ENCODE assay signal across 39 cellular contexts in the genomic region with DNA sequence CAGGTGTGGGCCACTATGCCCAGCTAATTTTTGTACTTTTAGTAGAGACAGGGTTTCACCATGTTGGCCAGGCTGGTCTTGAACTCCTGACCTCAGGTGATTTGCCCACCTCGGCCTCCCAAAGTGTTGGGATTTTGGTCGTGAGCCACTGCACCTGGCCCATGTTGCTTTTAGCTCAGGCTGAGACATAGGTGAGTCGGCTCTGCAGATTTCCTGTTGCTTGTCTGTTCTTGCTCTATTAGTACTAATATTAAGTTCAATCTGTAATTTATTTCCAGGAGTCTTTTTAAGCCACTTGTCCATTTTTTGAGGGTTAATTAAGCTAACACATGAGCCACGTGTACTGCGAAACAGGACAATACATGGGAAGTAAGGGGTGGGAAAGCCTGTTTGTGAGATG. TPM values are rescaled to one million over a fixed set of nuclear protein-coding genes. Genes with fewer than 3 reads are reported as not detected.
"Had no signal": no experiment of that assay in that cellular context is flagged by ENCODE, and none has a peak within 500 bp of the region (broad histone marks: within the 10 kb centered on the region; RNA-seq: fewer than 3 reads in every experiment).

No MANE protein-coding gene starts in this region.

- H3K27ac Mint-ChIP-seq: activated CD4-positive, alpha-beta memory T cell treated with anti-CD3 and anti-CD28 coated beads, Interleukin-2, amount 10 ng/mL, durations not matched to agents 7 days and 5 days; activated CD4-positive, alpha-beta T cell treated with anti-CD3 and anti-CD28 coated beads for 36 hours; activated CD4-positive, alpha-beta T cell treated with anti-CD3 and anti-CD28 coated beads, Interleukin-2, amount 10 ng/mL, durations not matched to agents 7 days and 5 days; activated CD8-positive, alpha-beta memory T cell treated with anti-CD3 and anti-CD28 coated beads, Interleukin-2, amount 10 ng/mL, durations not matched to agents 7 days and 5 days; activated CD8-positive, alpha-beta T cell treated with anti-CD3 and anti-CD28 coated beads, Interleukin-2, amount 10 ng/mL, durations not matched to agents 7 days and 5 days; activated naive CD4-positive, alpha-beta T cell treated with anti-CD3 and anti-CD28 coated beads, Interleukin-2, amount 10 ng/mL, durations not matched to agents 7 days and 5 days; activated naive CD4-positive, alpha-beta T cell treated with anti-CD3 and anti-CD28 coated beads, Interleukin-2, amount 50 U/mL, for 24 hours; activated naive CD8-positive, alpha-beta T cell; activated naive CD8-positive, alpha-beta T cell treated with anti-CD3 and anti-CD28 coated beads, Interleukin-2, amount 10 ng/mL, durations not matched to agents 7 days and 5 days; activated naive CD8-positive, alpha-beta T cell treated with anti-CD3 and anti-CD28 coated beads, Interleukin-2, amount 50 U/mL, for 24 hours; activated T-cell treated with anti-CD3 and anti-CD28 coated beads, Interleukin-2, amount 50 U/mL, for 24 hours; activated T-helper 17 cell treated with anti-CD3 and anti-CD28 coated beads, Interleukin-2, amount 50 U/mL, for 72 hours; brain; T-helper 1 cell treated with Interleukin-12 subunit alpha and Interleukin-12 subunit beta and Interleukin-4 antibody, amounts not matched to agents 30 μg/mL and 1 μg/mL, for 36 hours; T-helper 2 cell treated with Interferon-gamma antibody and Interleukin-4, amounts not matched to agents 5 μg/mL and 100 μg/mL, for 36 hours; WTC11 had no signal

- H3K9me3 Mint-ChIP-seq: activated naive CD8-positive, alpha-beta T cell treated with anti-CD3 and anti-CD28 coated beads, Interleukin-2, amount 10 ng/mL, durations not matched to agents 7 days and 5 days; T-helper 1 cell treated with Interleukin-12 subunit alpha and Interleukin-12 subunit beta and Interleukin-4 antibody, amounts not matched to agents 30 μg/mL and 1 μg/mL, for 36 hours; T-helper 2 cell treated with Interferon-gamma antibody and Interleukin-4, amounts not matched to agents 5 μg/mL and 100 μg/mL, for 36 hours had no signal

- H3K4me3 ChIP-seq: ascending aorta, cardiac muscle cell had no signal

- H3K4me3 Mint-ChIP-seq: activated CD4-positive, alpha-beta memory T cell treated with anti-CD3 and anti-CD28 coated beads, Interleukin-2, amount 10 ng/mL, durations not matched to agents 7 days and 5 days; activated CD4-positive, alpha-beta T cell treated with anti-CD3 and anti-CD28 coated beads for 36 hours; activated CD4-positive, alpha-beta T cell treated with anti-CD3 and anti-CD28 coated beads, Interleukin-2, amount 10 ng/mL, durations not matched to agents 7 days and 5 days; activated CD8-positive, alpha-beta memory T cell treated with anti-CD3 and anti-CD28 coated beads, Interleukin-2, amount 10 ng/mL, durations not matched to agents 7 days and 5 days; activated CD8-positive, alpha-beta T cell treated with anti-CD3 and anti-CD28 coated beads, Interleukin-2, amount 10 ng/mL, durations not matched to agents 7 days and 5 days; activated naive CD4-positive, alpha-beta T cell treated with anti-CD3 and anti-CD28 coated beads, Interleukin-2, amount 10 ng/mL, durations not matched to agents 7 days and 5 days; activated naive CD4-positive, alpha-beta T cell treated with anti-CD3 and anti-CD28 coated beads, Interleukin-2, amount 50 U/mL, for 24 hours; activated naive CD8-positive, alpha-beta T cell; activated naive CD8-positive, alpha-beta T cell treated with anti-CD3 and anti-CD28 coated beads, Interleukin-2, amount 10 ng/mL, durations not matched to agents 7 days and 5 days; activated naive CD8-positive, alpha-beta T cell treated with anti-CD3 and anti-CD28 coated beads, Interleukin-2, amount 50 U/mL, for 24 hours; activated T-cell treated with anti-CD3 and anti-CD28 coated beads, Interleukin-2, amount 50 U/mL, for 24 hours; activated T-helper 17 cell treated with anti-CD3 and anti-CD28 coated beads, Interleukin-2, amount 50 U/mL, for 72 hours; brain; central memory CD8-positive, alpha-beta T cell; T-helper 1 cell treated with Interleukin-12 subunit alpha and Interleukin-12 subunit beta and Interleukin-4 antibody, amounts not matched to agents 30 μg/mL and 1 μg/mL, for 36 hours; T-helper 2 cell treated with Interferon-gamma antibody and Interleukin-4, amounts not matched to agents 5 μg/mL and 100 μg/mL, for 36 hours; WTC11 had no signal

- H3K27me3 Mint-ChIP-seq: activated CD4-positive, alpha-beta memory T cell treated with anti-CD3 and anti-CD28 coated beads, Interleukin-2, amount 10 ng/mL, durations not matched to agents 7 days and 5 days; activated CD8-positive, alpha-beta memory T cell treated with anti-CD3 and anti-CD28 coated beads, Interleukin-2, amount 10 ng/mL, durations not matched to agents 7 days and 5 days; activated naive CD4-positive, alpha-beta T cell treated with anti-CD3 and anti-CD28 coated beads, Interleukin-2, amount 10 ng/mL, durations not matched to agents 7 days and 5 days; activated naive CD8-positive, alpha-beta T cell treated with anti-CD3 and anti-CD28 coated beads, Interleukin-2, amount 10 ng/mL, durations not matched to agents 7 days and 5 days; brain; central memory CD8-positive, alpha-beta T cell had no signal

- H3K27ac ChIP-seq: ascending aorta, cardiac muscle cell, WERI-Rb-1 had no signal

- ATAC-seq: activated CD4-positive, alpha-beta T cell treated with anti-CD3 and anti-CD28 coated beads for 36 hours; activated CD4-positive, CD25-positive, alpha-beta regulatory T cell treated with anti-CD3 and anti-CD28 coated beads, Interleukin-2, amount 50 U/mL, for 24 hours; activated CD8-positive, alpha-beta memory T cell treated with anti-CD3 and anti-CD28 coated beads, Interleukin-2, amount 10 ng/mL, durations not matched to agents 7 days and 5 days; activated CD8-positive, alpha-beta T cell treated with anti-CD3 and anti-CD28 coated beads, Interleukin-2, amount 10 ng/mL, durations not matched to agents 7 days and 5 days; activated naive CD8-positive, alpha-beta T cell treated with anti-CD3 and anti-CD28 coated beads, Interleukin-2, amount 50 U/mL, for 24 hours; activated T-helper 17 cell treated with anti-CD3 and anti-CD28 coated beads, Interleukin-2, amount 50 U/mL, for 72 hours; WTC11 had no signal

- H3K36me3 Mint-ChIP-seq: activated CD8-positive, alpha-beta memory T cell treated with anti-CD3 and anti-CD28 coated beads, Interleukin-2, amount 10 ng/mL, durations not matched to agents 7 days and 5 days; activated naive CD4-positive, alpha-beta T cell treated with anti-CD3 and anti-CD28 coated beads, Interleukin-2, amount 10 ng/mL, durations not matched to agents 7 days and 5 days; activated naive CD4-positive, alpha-beta T cell treated with anti-CD3 and anti-CD28 coated beads, Interleukin-2, amount 50 U/mL, for 24 hours; activated naive CD8-positive, alpha-beta T cell; activated naive CD8-positive, alpha-beta T cell treated with anti-CD3 and anti-CD28 coated beads, Interleukin-2, amount 10 ng/mL, durations not matched to agents 7 days and 5 days had no signal

- DNase-seq: activated CD4-positive, alpha-beta memory T cell treated with anti-CD3 and anti-CD28 coated beads, Interleukin-2, amount 10 ng/mL, durations not matched to agents 7 days and 5 days; activated CD4-positive, alpha-beta T cell treated with anti-CD3 and anti-CD28 coated beads for 1 hour; activated CD4-positive, alpha-beta T cell treated with anti-CD3 and anti-CD28 coated beads for 36 hours; activated CD4-positive, alpha-beta T cell treated with anti-CD3 and anti-CD28 coated beads for 48 hours; activated CD4-positive, alpha-beta T cell treated with anti-CD3 and anti-CD28 coated beads, Interleukin-2, amount 10 ng/mL, durations not matched to agents 7 days and 5 days; activated CD4-positive, alpha-beta T cell treated with anti-CD3 and anti-CD28 coated beads, Interleukin-2, amount 50 U/mL, for 48 hours; activated CD4-positive, CD25-positive, alpha-beta regulatory T cell; activated CD8-positive, alpha-beta memory T cell treated with anti-CD3 and anti-CD28 coated beads for 24 hours; activated CD8-positive, alpha-beta memory T cell treated with anti-CD3 and anti-CD28 coated beads, Interleukin-2, amount 10 ng/mL, durations not matched to agents 7 days and 5 days; activated CD8-positive, alpha-beta memory T cell treated with anti-CD3 and anti-CD28 coated beads, Interleukin-2, amount 50 U/mL, for 48 hours; activated CD8-positive, alpha-beta T cell treated with anti-CD3 and anti-CD28 coated beads, Interleukin-2, amount 10 ng/mL, durations not matched to agents 7 days and 5 days; activated effector memory CD4-positive, alpha-beta T cell treated with anti-CD3 and anti-CD28 coated beads, Interleukin-2, amount 50 U/mL, for 16 hours; activated gamma-delta T cell treated with Interleukin-2 at 50 U/mL for 16 hours; activated naive CD4-positive, alpha-beta T cell; activated naive CD4-positive, alpha-beta T cell treated with anti-CD3 and anti-CD28 coated beads, Interleukin-2, amount 10 ng/mL, durations not matched to agents 7 days and 5 days; activated naive CD8-positive, alpha-beta T cell treated with anti-CD3 and anti-CD28 coated beads, Interleukin-2, amount 10 ng/mL, durations not matched to agents 7 days and 5 days; activated naive CD8-positive, alpha-beta T cell treated with anti-CD3 and anti-CD28 coated beads, Interleukin-2, amount 50 U/mL, for 24 hours; activated T-cell treated with anti-CD3 and anti-CD28 coated beads, Interleukin-2, amount 50 U/mL, for 24 hours; activated T-cell treated with anti-CD3 and anti-CD28 coated beads, Interleukin-2, amount 50 U/mL, for 48 hours; amygdala; anterior cingulate cortex; caudate nucleus; cerebellar nuclear complex; SW 1271; T-helper 1 cell; T-helper 2 cell; T-helper 9 cell; WERI-Rb-1 had no signal

- H3K27me3 ChIP-seq: ascending aorta, cardiac muscle cell had no signal

- H3K4me1 Mint-ChIP-seq: activated CD4-positive, alpha-beta memory T cell treated with anti-CD3 and anti-CD28 coated beads, Interleukin-2, amount 10 ng/mL, durations not matched to agents 7 days and 5 days; activated CD4-positive, alpha-beta T cell treated with anti-CD3 and anti-CD28 coated beads for 36 hours; activated CD4-positive, alpha-beta T cell treated with anti-CD3 and anti-CD28 coated beads, Interleukin-2, amount 10 ng/mL, durations not matched to agents 7 days and 5 days; activated CD8-positive, alpha-beta memory T cell treated with anti-CD3 and anti-CD28 coated beads, Interleukin-2, amount 10 ng/mL, durations not matched to agents 7 days and 5 days; activated naive CD4-positive, alpha-beta T cell treated with anti-CD3 and anti-CD28 coated beads, Interleukin-2, amount 10 ng/mL, durations not matched to agents 7 days and 5 days; activated naive CD4-positive, alpha-beta T cell treated with anti-CD3 and anti-CD28 coated beads, Interleukin-2, amount 50 U/mL, for 24 hours; activated naive CD8-positive, alpha-beta T cell treated with anti-CD3 and anti-CD28 coated beads, Interleukin-2, amount 10 ng/mL, durations not matched to agents 7 days and 5 days; activated naive CD8-positive, alpha-beta T cell treated with anti-CD3 and anti-CD28 coated beads, Interleukin-2, amount 50 U/mL, for 24 hours; activated T-helper 17 cell treated with anti-CD3 and anti-CD28 coated beads, Interleukin-2, amount 50 U/mL, for 72 hours; central memory CD8-positive, alpha-beta T cell had no signal

- H3K36me3 ChIP-seq: ascending aorta, cardiac muscle cell, WERI-Rb-1 had no signal

- H3K4me1 ChIP-seq: ascending aorta had no signal

RNA-seq across cellular contexts. Expression of a gene that starts 21.4 kb away (rescaled TPM):
- total RNA-seq: activated CD4-positive, alpha-beta memory T cell treated with anti-CD3 and anti-CD28 coated beads, Interleukin-2, amount 10 ng/mL, durations not matched to agents 7 days and 5 days; activated CD8-positive, alpha-beta T cell treated with anti-CD3 and anti-CD28 coated beads, Interleukin-2, amount 10 ng/mL, durations not matched to agents 7 days and 5 days had no signal
